11 cellular contexts compared by ENCODE assay signal in the genomic region with DNA sequence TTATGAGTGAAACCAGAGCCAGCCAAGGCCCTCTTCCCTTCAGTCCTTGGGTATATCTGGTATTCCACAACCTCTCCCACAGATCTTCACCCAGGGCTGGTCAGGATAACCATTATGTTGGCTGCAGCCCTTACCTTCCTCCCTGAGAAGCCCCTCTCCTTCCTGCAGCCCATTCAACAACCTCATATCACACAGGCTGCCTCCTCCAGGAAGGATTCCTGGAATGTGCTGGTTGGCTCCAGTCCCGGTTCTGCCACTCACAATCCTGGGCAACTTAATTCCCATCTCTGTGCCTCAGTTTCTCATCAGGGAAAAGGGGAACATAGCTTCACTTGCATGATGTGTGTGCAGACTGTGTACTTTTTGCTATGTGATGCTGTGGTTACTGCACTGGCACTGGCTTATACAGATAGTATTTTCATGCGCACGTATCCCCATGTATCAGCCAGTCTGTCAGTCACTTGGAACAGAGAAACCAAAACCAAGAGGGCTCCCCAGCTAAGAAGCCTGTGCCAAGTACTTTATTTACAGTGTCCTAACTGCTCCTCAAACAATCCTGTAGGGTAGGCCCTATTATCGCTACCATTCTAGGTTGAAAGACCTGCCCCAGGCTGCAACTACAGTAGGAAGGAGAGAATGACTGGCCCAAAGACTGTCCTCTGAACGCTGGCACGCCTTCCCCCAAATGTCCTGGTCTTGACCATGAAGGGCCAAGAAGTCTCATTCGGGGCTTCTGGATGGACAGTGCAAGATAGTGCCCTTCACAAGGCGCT. TPM values are rescaled to one million over a fixed set of nuclear protein-coding genes. Genes with fewer than 3 reads are reported as not detected.
DNase-seq lines count a peak whose midpoint lies in the region; ATAC-seq and TF ChIP-seq lines count a peak whose summit lies in the region.
"Had no signal": no experiment of that assay in that cellular context is flagged by ENCODE, and none has a peak within 500 bp of the region (broad histone marks: within the 10 kb centered on the region; RNA-seq: fewer than 3 reads in every experiment).

No MANE protein-coding gene starts in this region.

- H3K4me1 ChIP-seq in ascending aorta (peaks cover 6 to 22% of the 10 kb centered on the region in 2 donors), lower lobe of right lung (peaks cover 19% of the 10 kb centered on the region)

- H3K9me3 ChIP-seq in ascending aorta = no peaks in the 10 kb centered on the region
- no peaks in the 10 kb centered on the region for H3K9me3 ChIP-seq in lower lobe of right lung

- DNase-seq in activated CD4-positive, alpha-beta T cell treated with anti-CD3 and anti-CD28 coated beads for 36 hours = no peak
- no peak for DNase-seq in activated CD4-positive, alpha-beta T cell treated with anti-CD3 and anti-CD28 coated beads, Interleukin-2, amount 50 U/mL, for 1 hour
- DNase-seq in ascending aorta (ENCODE audit: low spot score in 2 of 2) = no peak
- no peak for DNase-seq in lower lobe of right lung
- no peak for DNase-seq in activated gamma-delta T cell treated with Interleukin-2 at 50 U/mL for 16 hours
- DNase-seq: activated effector memory CD4-positive, alpha-beta T cell treated with Interleukin-2 at 50 U/mL for 16 hours; EL; H9 had no signal

- no peak overlapping the region for H3K4me3 Mint-ChIP-seq in activated CD4-positive, alpha-beta T cell treated with anti-CD3 and anti-CD28 coated beads for 36 hours
- H3K4me3 Mint-ChIP-seq: H9 had no signal

- CTCF ChIA-PET in activated CD4-positive, alpha-beta T cell treated with anti-CD3 and anti-CD28 coated beads for 36 hours (lab: Charles Lee) = interaction anchor here (0.6 to 31.0 kb wide), 5 partner anchors 14 to 48 kb away, joined by 3 to 910 read pairs (median 6); a partner anchor contains a TSS

- no peak for ATAC-seq in activated CD4-positive, alpha-beta T cell treated with anti-CD3 and anti-CD28 coated beads for 36 hours
- no peak for ATAC-seq in lower lobe of right lung
- no peak for ATAC-seq in GM21737 (IDR thresholded peaks at IDR 0.05; ENCODE audit: unreplicated experiment)
- ATAC-seq in GM19351 (IDR thresholded peaks at IDR 0.05; ENCODE audit: unreplicated experiment) = no peak

- intact Hi-C loops in activated CD4-positive, alpha-beta T cell treated with anti-CD3 and anti-CD28 coated beads for 36 hours (cut with DNase I, micrococcal nuclease) = no loop called here
- intact Hi-C loops in ascending aorta (cut with DNase I) = no loop called here
- intact Hi-C loops in lower lobe of right lung (cut with DNase I) = no loop called here

- H3K27me3 Mint-ChIP-seq in activated CD4-positive, alpha-beta T cell treated with anti-CD3 and anti-CD28 coated beads for 36 hours = no peaks in the 10 kb centered on the region

- H3K4me3 ChIP-seq in ascending aorta (no peak overlapping the region), lower lobe of right lung (no peak overlapping the region)

- POLR2A ChIA-PET in activated CD4-positive, alpha-beta T cell treated with anti-CD3 and anti-CD28 coated beads for 36 hours (lab: Charles Lee) = no interaction called here

- H3K27me3 ChIP-seq in ascending aorta (no peaks in the 10 kb centered on the region), lower lobe of right lung (ENCODE audit: low read depth) (no peaks in the 10 kb centered on the region)

- TF ChIP-seq CTCF in ascending aorta (IDR thresholded peaks at IDR 0.05) (no peak), lower lobe of right lung (IDR thresholded peaks at IDR 0.05) (no peak)

- H3K36me3 ChIP-seq in ascending aorta (peaks cover 39 to 51% of the 10 kb centered on the region in 2 donors), lower lobe of right lung (peaks cover 50% of the 10 kb centered on the region)

- peaks cover 41% of the 10 kb centered on the region for H3K4me1 Mint-ChIP-seq in activated CD4-positive, alpha-beta T cell treated with anti-CD3 and anti-CD28 coated beads for 36 hours

- no peaks in the 10 kb centered on the region for H3K9me3 Mint-ChIP-seq in activated CD4-positive, alpha-beta T cell treated with anti-CD3 and anti-CD28 coated beads for 36 hours (ENCODE audit: low read depth)
- H3K9me3 Mint-ChIP-seq: H9 had no signal

- H3K27ac ChIP-seq in ascending aorta = peak overlapping the region; percentile 84 to 87
- H3K27ac ChIP-seq in lower lobe of right lung = peak overlapping the region; percentile 58
- peak overlapping the region; percentile 33 for H3K27ac ChIP-seq in temporal lobe (ENCODE audit: low read depth, low read length)

- peak overlapping the region; percentile 53 for H3K27ac Mint-ChIP-seq in activated CD4-positive, alpha-beta T cell treated with anti-CD3 and anti-CD28 coated beads for 36 hours
- H3K27ac Mint-ChIP-seq: H9 had no signal

- peaks cover 25% of the 10 kb centered on the region for H3K36me3 Mint-ChIP-seq in activated CD4-positive, alpha-beta T cell treated with anti-CD3 and anti-CD28 coated beads for 36 hours (ENCODE audit: low read depth)

RNA-seq across cellular contexts. Expression of a gene that starts 39.9 kb away (rescaled TPM):
- total RNA-seq in activated CD4-positive, alpha-beta T cell treated with anti-CD3 and anti-CD28 coated beads for 36 hours = 10 to 100 TPM; 55.9 to 57.6 TPM
- total RNA-seq in ascending aorta (36.1 TPM), lower lobe of right lung (45.3 TPM), temporal lobe (37.9 TPM)

RNA-seq across cellular contexts. Expression of a gene that starts 43.1 kb away (rescaled TPM):
- 10 to 100 TPM; 38.2 to 44.0 TPM for total RNA-seq in activated CD4-positive, alpha-beta T cell treated with anti-CD3 and anti-CD28 coated beads for 36 hours
- 129 TPM for total RNA-seq in ascending aorta
- total RNA-seq in lower lobe of right lung = 50.5 TPM
- total RNA-seq in temporal lobe = 33.2 TPM

Comparison
In these comparisons a context has a peak if more than half of its experiments do, and no peak if none do; other contexts are left out.
1. H3K27ac ChIP-seq: peak in every context shown above with its lines; median percentile 86 in ascending aorta; 58 in lower lobe of right lung; 33 in temporal lobe.